ENCODE assay signal across 29 cellular contexts in the genomic region with DNA sequence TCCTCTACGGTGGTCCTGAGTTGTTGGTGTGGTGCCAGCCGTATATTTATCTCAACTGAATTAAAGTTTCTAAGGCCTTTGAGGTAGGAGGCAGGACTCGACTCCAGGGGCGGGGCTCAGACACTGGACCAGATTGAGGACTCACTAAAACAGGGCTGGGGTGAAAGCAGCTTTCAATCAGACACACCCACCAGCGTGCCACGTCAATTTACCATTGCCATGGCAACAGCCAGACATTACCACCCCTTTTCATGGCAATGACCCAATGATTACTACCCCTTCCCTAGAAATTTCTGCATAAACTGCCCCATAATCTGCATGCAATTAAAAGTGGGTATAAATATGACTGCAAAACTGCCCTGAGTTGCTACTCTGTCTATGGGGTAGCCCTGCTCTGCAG. TPM values are rescaled to one million over a fixed set of nuclear protein-coding genes. Genes with fewer than 3 reads are reported as not detected.
"Had no signal": no experiment of that assay in that cellular context is flagged by ENCODE, and none has a peak within 500 bp of the region (broad histone marks: within the 10 kb centered on the region; RNA-seq: fewer than 3 reads in every experiment).

No MANE protein-coding gene starts in this region.

- H3K36me3 ChIP-seq: esophagus squamous epithelium, gastrocnemius medialis, heart right ventricle, left lung, lower lobe of right lung had no signal

- FAIRE-seq: colon, endothelial cell of umbilical vein, islet of Langerhans, keratinocyte had no signal

- H3K27ac Mint-ChIP-seq: mesothelial cell of epicardium had no signal

- H3K27ac ChIP-seq: coronary artery, dorsolateral prefrontal cortex, epithelial cell of prostate, esophagus squamous epithelium, gastrocnemius medialis, heart right ventricle, left lung, lower lobe of right lung had no signal

- H3K9me3 ChIP-seq: esophagus squamous epithelium, gastrocnemius medialis, left lung, lower lobe of right lung had no signal

- H3K27me3 ChIP-seq: dorsolateral prefrontal cortex, esophagus squamous epithelium, gastrocnemius medialis, left lung had no signal

- DNase-seq: dermis blood vessel endothelial cell; dorsolateral prefrontal cortex; effector CD4-positive, alpha-beta T cell; effector memory CD4-positive, alpha-beta T cell; erythroblast; esophagus squamous epithelium; foreskin fibroblast; foreskin melanocyte; gastrocnemius medialis; glutamatergic neuron; head of caudate nucleus; heart right ventricle; hippocampal formation; left cardiac atrium; left lung; left ventricle myocardium superior; lower lobe of right lung; mesenchymal stem cell had no signal

- H3K4me3 ChIP-seq: coronary artery, dorsolateral prefrontal cortex, esophagus squamous epithelium, gastrocnemius medialis, heart right ventricle, left lung, lower lobe of right lung had no signal

- H3K36me3 Mint-ChIP-seq: mesothelial cell of epicardium had no signal

- H3K4me1 ChIP-seq: esophagus squamous epithelium, gastrocnemius medialis, lower lobe of right lung had no signal

- ATAC-seq: esophagus mucosa, gastrocnemius medialis, heart right ventricle, left cardiac atrium, left lung, left ventricle myocardium superior, lower lobe of right lung had no signal

- H3K4me3 Mint-ChIP-seq: mesothelial cell of epicardium had no signal

RNA-seq across cellular contexts. Expression of a gene that starts 28.5 kb away (rescaled TPM):
- total RNA-seq: dermis blood vessel endothelial cell, endothelial cell of umbilical vein, gastrocnemius medialis, glomerular endothelial cell, kidney epithelial cell, left ventricle myocardium superior, lung microvascular endothelial cell, mesothelial cell of epicardium had no signal
- polyA plus RNA-seq: endothelial cell of umbilical vein had no signal
